Comparison of ENCODE assay signal across 1 cellular context in genomic region chr17:39782481-39782880, GRCh38.
TF ChIP-seq lines count a peak whose summit lies in the region.

No MANE protein-coding gene starts in this region.

TF ChIP-seq in GM23338, 12 proteins besides CTCF, POLR2A, EP300 and RAD21 (continued from another document):
- TF ChIP-seq REST (IDR thresholded peaks at IDR 0.05; ENCODE audit: unreplicated experiment) (no peak), ZNF331 (CRISPR knock-in tag; IDR thresholded peaks at IDR 0.05; ENCODE audit: low read depth) (no peak), JUNB (IDR thresholded peaks at IDR 0.05; ENCODE audit: unreplicated experiment) (no peak), STAT1 (IDR thresholded peaks at IDR 0.05; ENCODE audit: unreplicated experiment) (no peak), ZNF114 (CRISPR knock-in tag; IDR thresholded peaks at IDR 0.05) (no peak), CREB1 (CRISPR knock-in tag; IDR thresholded peaks at IDR 0.05; ENCODE audit: low read depth) (no peak), POLR2AphosphoS5 (IDR thresholded peaks at IDR 0.05; ENCODE audit: low read depth) (no peak), EZH2phosphoT487 (IDR thresholded peaks at IDR 0.05; ENCODE audit: unreplicated experiment) (no peak)
TF ChIP-seq in GM23338: peak in this region for 0.
